Comparison of ENCODE assay signal across 1 cellular context in the genomic region with DNA sequence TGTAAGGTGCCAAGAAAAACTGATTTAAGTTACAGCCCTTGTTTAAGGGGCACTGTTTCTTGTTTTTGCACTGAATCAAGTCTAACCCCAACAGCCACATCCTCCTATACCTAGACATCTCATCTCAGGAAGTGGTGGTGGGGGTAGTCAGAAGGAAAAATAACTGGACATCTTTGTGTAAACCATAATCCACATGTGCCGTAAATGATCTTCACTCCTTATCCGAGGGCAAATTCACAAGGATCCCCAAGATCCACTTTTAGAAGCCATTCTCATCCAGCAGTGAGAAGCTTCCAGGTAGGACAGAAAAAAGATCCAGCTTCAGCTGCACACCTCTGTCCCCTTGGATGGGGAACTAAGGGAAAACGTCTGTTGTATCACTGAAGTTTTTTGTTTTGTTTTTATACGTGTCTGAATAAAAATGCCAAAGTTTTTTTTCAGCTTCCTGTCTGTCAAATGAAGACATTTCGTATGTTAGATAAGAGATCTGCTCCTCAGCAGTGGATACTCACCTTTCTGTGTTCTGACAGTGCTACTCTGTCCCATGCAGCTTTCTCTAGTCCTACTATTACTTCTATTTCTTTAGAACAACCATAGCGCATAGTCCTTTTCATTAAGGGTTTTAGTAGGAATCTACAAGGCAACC.
TF ChIP-seq lines count a peak whose summit lies in the region.

No MANE protein-coding gene starts in this region.

TF ChIP-seq in IMR-90, 13 proteins besides CTCF, POLR2A, EP300 and RAD21:
- TF ChIP-seq MAZ (IDR thresholded peaks at IDR 0.05; ENCODE audit: borderline replicate concordance, low read depth, low read length): no peak
- no peak for TF ChIP-seq MAFK (IDR thresholded peaks at IDR 0.05; ENCODE audit: low read depth, low read length)
- TF ChIP-seq NFE2L2 (IDR thresholded peaks at IDR 0.05; ENCODE audit: low read depth, low read length): no peak
- TF ChIP-seq, protein P1, sequence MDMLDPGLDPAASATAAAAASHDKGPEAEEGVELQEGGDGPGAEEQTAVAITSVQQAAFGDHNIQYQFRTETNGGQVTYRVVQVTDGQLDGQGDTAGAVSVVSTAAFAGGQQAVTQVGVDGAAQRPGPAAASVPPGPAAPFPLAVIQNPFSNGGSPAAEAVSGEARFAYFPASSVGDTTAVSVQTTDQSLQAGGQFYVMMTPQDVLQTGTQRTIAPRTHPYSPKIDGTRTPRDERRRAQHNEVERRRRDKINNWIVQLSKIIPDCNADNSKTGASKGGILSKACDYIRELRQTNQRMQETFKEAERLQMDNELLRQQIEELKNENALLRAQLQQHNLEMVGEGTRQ (IDR thresholded peaks at IDR 0.05; ENCODE audit: low read depth, low read length): no peak
- TF ChIP-seq, protein P2, sequence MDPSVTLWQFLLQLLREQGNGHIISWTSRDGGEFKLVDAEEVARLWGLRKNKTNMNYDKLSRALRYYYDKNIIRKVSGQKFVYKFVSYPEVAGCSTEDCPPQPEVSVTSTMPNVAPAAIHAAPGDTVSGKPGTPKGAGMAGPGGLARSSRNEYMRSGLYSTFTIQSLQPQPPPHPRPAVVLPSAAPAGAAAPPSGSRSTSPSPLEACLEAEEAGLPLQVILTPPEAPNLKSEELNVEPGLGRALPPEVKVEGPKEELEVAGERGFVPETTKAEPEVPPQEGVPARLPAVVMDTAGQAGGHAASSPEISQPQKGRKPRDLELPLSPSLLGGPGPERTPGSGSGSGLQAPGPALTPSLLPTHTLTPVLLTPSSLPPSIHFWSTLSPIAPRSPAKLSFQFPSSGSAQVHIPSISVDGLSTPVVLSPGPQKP (IDR thresholded peaks at IDR 0.05; ENCODE audit: borderline replicate concordance, low read depth, low read length): no peak
- TF ChIP-seq RFX5 (IDR thresholded peaks at IDR 0.05; ENCODE audit: low read depth, low read length): no peak
- TF ChIP-seq CEBPB (IDR thresholded peaks at IDR 0.05; ENCODE audit: low read depth, low read length): no peak
- no peak for TF ChIP-seq SMC3 (IDR thresholded peaks at IDR 0.05; ENCODE audit: low read depth, low read length)
- no peak for TF ChIP-seq BHLHE40 (IDR thresholded peaks at IDR 0.05; ENCODE audit: low read depth, low read length)
- no peak for TF ChIP-seq MXI1 (IDR thresholded peaks at IDR 0.05; ENCODE audit: borderline replicate concordance, low read depth, low read length)
